20 cellular contexts compared by ENCODE assay signal in genomic region chr17:726331-726919, GRCh38. TPM values are rescaled to one million over a fixed set of nuclear protein-coding genes. Genes with fewer than 3 reads are reported as not detected.
DNase-seq lines count a peak whose midpoint lies in the region; ATAC-seq, FAIRE-seq and TF ChIP-seq lines count a peak whose summit lies in the region.
"Had no signal": no experiment of that assay in that cellular context is flagged by ENCODE, and none has a peak within 500 bp of the region (broad histone marks: within the 10 kb centered on the region; RNA-seq: fewer than 3 reads in every experiment).

No MANE protein-coding gene starts in this region.

- ATAC-seq in mucosa of descending colon = peak; percentile 91
- ATAC-seq in HG03039 (IDR thresholded peaks at IDR 0.05; ENCODE audit: unreplicated experiment) = no peak
- ATAC-seq: A549; activated naive CD4-positive, alpha-beta T cell treated with anti-CD3 and anti-CD28 coated beads, Interleukin-2, amount 50 U/mL, for 72 hours had no signal

- no peak overlapping the region for H3K4me3 ChIP-seq in mucosa of descending colon
- H3K4me3 ChIP-seq: A549, thoracic aorta had no signal

- intact Hi-C loops in mucosa of descending colon (cut with DNase I, micrococcal nuclease) = no loop called here

- H3K27ac ChIP-seq in epithelial cell of prostate = peak overlapping the region; percentile 22
- H3K27ac ChIP-seq: A549, thoracic aorta had no signal

- H3K9me3 ChIP-seq in mucosa of descending colon = no peaks in the 10 kb centered on the region
- H3K9me3 ChIP-seq: A549, thoracic aorta had no signal

- no peak for FAIRE-seq in urothelium cell line (lab: Jason Lieb, UNC)
- FAIRE-seq: A549, GM18507, RCC 7860 had no signal

- DNase-seq in NCI-H82 (lab: John Stamatoyannopoulos, UW) = peak; percentile 43
- DNase-seq in NCI-H82 treated with DMSO at 0.1 percent for 48 hours (lab: John Stamatoyannopoulos, UW; ENCODE audit: unreplicated experiment) = no peak
- DNase-seq in epithelial cell of prostate (ENCODE audit: low read depth, low spot score) = no peak
- DNase-seq in mucosa of descending colon = peak in 2 of 3 donors; percentile 42 to 44
- no peak for DNase-seq in activated CD8-positive, alpha-beta memory T cell treated with anti-CD3 and anti-CD28 coated beads, Interleukin-2, amount 50 U/mL, for 4 hours
- no peak for DNase-seq in urothelium cell line (ENCODE audit: low spot score)
- no peak for DNase-seq in activated effector memory CD4-positive, alpha-beta T cell treated with anti-CD3 and anti-CD28 coated beads, Interleukin-2, amount 50 U/mL, for 16 hours
- DNase-seq: activated CD4-positive, alpha-beta T cell treated with anti-CD3 and anti-CD28 coated beads, Interleukin-2, amount 50 U/mL, for 4 hours; activated T-cell treated with anti-CD3 and anti-CD28 coated beads, Interleukin-2, amount 50 U/mL, for 1 hour; C1 segment of cervical spinal cord; effector memory CD4-positive, alpha-beta T cell; NCI-H2029; occipital lobe; stimulated activated CD4-positive, alpha-beta T cell treated with anti-CD3 and anti-CD28 coated beads, Interleukin-2, amount 100 ng/mL, for 48 hours had no signal

- H3K36me3 ChIP-seq in mucosa of descending colon (ENCODE audit: low read depth) = no peaks in the 10 kb centered on the region
- H3K36me3 ChIP-seq: thoracic aorta had no signal

- H3K4me1 ChIP-seq in mucosa of descending colon (ENCODE audit: low read depth) = peaks cover 4% of the 10 kb centered on the region

- no peak for TF ChIP-seq CTCF in mucosa of descending colon (IDR thresholded peaks at IDR 0.05)

RNA-seq across cellular contexts. Expression of gene TLCD3A, which starts 6.0 kb away (rescaled TPM):
- 10 to 100 TPM in 1 of 3 donors, 1 to 10 TPM in 2; 4.9 to 14.8 (median 6.0) TPM for total RNA-seq in mucosa of descending colon

RNA-seq across cellular contexts. Expression of gene VPS53, which starts 11.8 kb away (rescaled TPM):
- 10 to 100 TPM; 66.8 to 76.8 (median 71.7) TPM for total RNA-seq in mucosa of descending colon

RNA-seq across cellular contexts. Expression of gene GEMIN4, which starts 25.6 kb away (rescaled TPM):
- 10 to 100 TPM; 15.5 to 20.3 (median 16.4) TPM for total RNA-seq in mucosa of descending colon

RNA-seq across cellular contexts. Expression of gene GLOD4, which starts 55.7 kb away (rescaled TPM):
- total RNA-seq in mucosa of descending colon = 10 to 100 TPM; 64.3 to 97.6 (median 88.5) TPM

RNA-seq across cellular contexts. Expression of gene MRM3, which starts 55.7 kb away (rescaled TPM):
- total RNA-seq in mucosa of descending colon = 10 to 100 TPM; 12.2 to 14.8 (median 12.4) TPM

Comparison
In these comparisons a context has a peak if more than half of its experiments do, and no peak if none do; other contexts are left out.
1. DNase-seq: peak in NCI-H82 (single experiment) and mucosa of descending colon (2 of 3); none in NCI-H82 treated with DMSO at 0.1 percent for 48 hours (single experiment), epithelial cell of prostate (single experiment), activated CD8-positive, alpha-beta memory T cell treated with anti-CD3 and anti-CD28 coated beads, Interleukin-2, amount 50 U/mL, for 4 hours (single experiment), urothelium cell line (single experiment) and activated effector memory CD4-positive, alpha-beta T cell treated with anti-CD3 and anti-CD28 coated beads, Interleukin-2, amount 50 U/mL, for 16 hours (single experiment).